ENCODE assay signal across 8 cellular contexts in the genomic region with DNA sequence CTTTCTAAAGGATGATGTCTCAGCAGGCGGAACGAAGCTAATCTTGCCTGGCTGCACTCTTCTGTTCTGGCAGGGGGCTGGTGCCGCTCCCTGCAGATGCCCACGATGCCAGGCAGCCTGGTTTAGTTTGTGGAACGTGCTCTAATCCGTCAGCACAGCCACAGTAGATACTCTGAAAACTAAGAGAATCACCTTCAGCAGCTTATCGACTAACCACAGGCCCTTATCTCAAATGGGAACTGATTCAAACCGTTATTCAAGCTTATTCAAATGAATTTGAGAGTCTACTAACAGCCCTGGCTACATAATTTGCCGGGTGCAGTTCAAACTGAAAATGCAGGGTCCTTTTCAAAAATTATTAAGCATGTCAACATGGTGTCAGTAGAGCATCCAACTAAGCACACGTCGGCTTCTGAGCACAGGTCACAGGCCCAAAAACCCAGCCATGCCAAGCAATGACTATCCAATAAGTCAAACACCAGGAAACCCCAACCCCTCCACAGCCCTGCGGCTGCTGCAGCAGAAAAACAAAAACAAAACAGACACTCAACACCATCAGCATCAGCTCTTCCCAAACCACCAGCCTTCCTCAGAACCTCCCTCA.
A peak's percentile ranks its signal among the peaks of the same experiment; 100 is the strongest.
DNase-seq lines count a peak whose midpoint lies in the region; ATAC-seq and TF ChIP-seq lines count a peak whose summit lies in the region.

No MANE protein-coding gene starts in this region.

- peak overlapping the region; percentile 92 for H3K27ac Mint-ChIP-seq in T-helper 1 cell treated with Interleukin-12 subunit alpha and Interleukin-12 subunit beta and Interleukin-4 antibody, amounts not matched to agents 30 μg/mL and 1 μg/mL, for 36 hours
- peak overlapping the region in 1 of 2 donors; percentile 96 for H3K27ac Mint-ChIP-seq in effector memory CD8-positive, alpha-beta T cell

- no peaks in the 10 kb centered on the region for H3K9me3 ChIP-seq in neutrophil

- H3K9me3 Mint-ChIP-seq in T-helper 1 cell treated with Interleukin-12 subunit alpha and Interleukin-12 subunit beta and Interleukin-4 antibody, amounts not matched to agents 30 μg/mL and 1 μg/mL, for 36 hours, result no peaks in the 10 kb centered on the region
- no peaks in the 10 kb centered on the region for H3K9me3 Mint-ChIP-seq in effector memory CD8-positive, alpha-beta T cell

- peak; percentile 38 for DNase-seq in activated naive CD4-positive, alpha-beta T cell treated with Interleukin-2 at 50 U/mL for 16 hours
- DNase-seq in activated naive CD4-positive, alpha-beta T cell treated with anti-CD3 and anti-CD28 coated beads, Interleukin-2, amount 50 U/mL, for 16 hours, result no peak
- peak in 2 of 3 experiments; percentile 11 to 15 for DNase-seq in effector memory CD8-positive, alpha-beta T cell
- DNase-seq in HuH-7 (ENCODE audit: low spot score) (no peak), cortex of kidney (lab: John Stamatoyannopoulos, UW) (no peak)

- peaks cover 15% of the 10 kb centered on the region for H3K27me3 Mint-ChIP-seq in T-helper 1 cell treated with Interleukin-12 subunit alpha and Interleukin-12 subunit beta and Interleukin-4 antibody, amounts not matched to agents 30 μg/mL and 1 μg/mL, for 36 hours (ENCODE audit: low read depth)
- peaks cover 31 to 36% of the 10 kb centered on the region in 2 donors for H3K27me3 Mint-ChIP-seq in effector memory CD8-positive, alpha-beta T cell

- H3K27me3 ChIP-seq in neutrophil, result peaks cover 47% of the 10 kb centered on the region

- peaks cover 30% of the 10 kb centered on the region in 2 experiments for H3K4me1 ChIP-seq in neutrophil (ENCODE audit: control insufficient read depth in 1 of 2, insufficient read depth in 1 of 2, low read depth in 1 of 2, low read length in 1 of 2)

- ATAC-seq in effector memory CD8-positive, alpha-beta T cell (replicated peaks), result peak; percentile 66
- no peak for ATAC-seq in GM21360 (IDR thresholded peaks at IDR 0.05; ENCODE audit: unreplicated experiment)

- H3K4me1 Mint-ChIP-seq in T-helper 1 cell treated with Interleukin-12 subunit alpha and Interleukin-12 subunit beta and Interleukin-4 antibody, amounts not matched to agents 30 μg/mL and 1 μg/mL, for 36 hours (ENCODE audit: low read depth), result peaks cover 38% of the 10 kb centered on the region
- H3K4me1 Mint-ChIP-seq in effector memory CD8-positive, alpha-beta T cell (ENCODE audit: low read depth in 2 of 2), result peaks cover 7 to 17% of the 10 kb centered on the region in 2 donors

- H3K27ac ChIP-seq in neutrophil, result no peak overlapping the region

- TF ChIP-seq CTCF in neutrophil (IDR thresholded peaks at IDR 0.05), result no peak

- no peaks in the 10 kb centered on the region for H3K36me3 Mint-ChIP-seq in T-helper 1 cell treated with Interleukin-12 subunit alpha and Interleukin-12 subunit beta and Interleukin-4 antibody, amounts not matched to agents 30 μg/mL and 1 μg/mL, for 36 hours (ENCODE audit: low read depth)
- H3K36me3 Mint-ChIP-seq in effector memory CD8-positive, alpha-beta T cell (ENCODE audit: insufficient read depth), result peaks cover 9% of the 10 kb centered on the region

- peak overlapping the region; percentile 62 to 82 for H3K4me3 ChIP-seq in neutrophil (ENCODE audit: low read depth in 1 of 2, low read length in 1 of 2)

- H3K4me3 Mint-ChIP-seq in T-helper 1 cell treated with Interleukin-12 subunit alpha and Interleukin-12 subunit beta and Interleukin-4 antibody, amounts not matched to agents 30 μg/mL and 1 μg/mL, for 36 hours, result peak overlapping the region; percentile 77
- H3K4me3 Mint-ChIP-seq in effector memory CD8-positive, alpha-beta T cell, result peak overlapping the region; percentile 26 to 88

- H3K36me3 ChIP-seq in neutrophil, result no peaks in the 10 kb centered on the region

Comparison
In these comparisons a context has a peak if more than half of its experiments do, and no peak if none do; other contexts are left out.
1. DNase-seq: peak in activated naive CD4-positive, alpha-beta T cell treated with Interleukin-2 at 50 U/mL for 16 hours (single experiment) and effector memory CD8-positive, alpha-beta T cell (2 of 3); none in activated naive CD4-positive, alpha-beta T cell treated with anti-CD3 and anti-CD28 coated beads, Interleukin-2, amount 50 U/mL, for 16 hours (single experiment), HuH-7 (single experiment) and cortex of kidney (single experiment).